ENCODE assay signal across 23 cellular contexts in the genomic region with DNA sequence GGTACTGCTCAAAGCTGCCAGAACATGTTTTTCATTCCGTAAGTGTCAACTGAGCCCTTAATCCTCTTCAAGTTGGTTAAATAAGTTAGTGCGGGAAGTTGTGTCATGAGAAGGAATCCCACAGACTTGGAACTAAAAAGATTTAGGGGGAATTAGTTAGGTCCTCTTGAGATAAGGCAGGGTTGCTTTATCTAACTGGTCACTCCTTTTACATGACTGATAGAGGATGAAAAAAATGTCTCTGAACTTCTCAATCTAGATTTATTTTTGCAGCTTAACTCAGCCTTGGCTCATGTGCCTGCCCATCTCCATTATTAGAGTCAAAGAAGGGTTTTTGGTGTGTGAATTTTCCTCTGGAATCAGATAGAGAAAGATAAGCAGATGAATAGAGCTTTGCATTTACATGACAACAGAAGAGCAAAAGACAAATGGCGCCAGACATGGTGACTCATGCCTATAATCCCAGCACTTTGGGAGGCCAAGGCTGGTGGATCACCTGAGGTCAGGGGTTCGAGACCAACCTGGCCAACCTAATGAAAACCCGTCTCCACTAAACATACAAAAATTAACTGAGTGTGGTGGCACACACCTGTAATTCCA.
DNase-seq lines count a peak whose midpoint lies in the region; ATAC-seq and TF ChIP-seq lines count a peak whose summit lies in the region.
"Had no signal": no experiment of that assay in that cellular context is flagged by ENCODE, and none has a peak within 500 bp of the region (broad histone marks: within the 10 kb centered on the region; RNA-seq: fewer than 3 reads in every experiment).

No MANE protein-coding gene starts in this region.

- DNase-seq in NCI-H226, result peak; percentile 4
- no peak for DNase-seq in mucosa of descending colon
- DNase-seq in hepatic stellate cell (ENCODE audit: low spot score), result no peak
- DNase-seq: C1 segment of cervical spinal cord; Caco-2; CD8-positive, alpha-beta T cell; GDM1; Kasumi-1; MG63; NCI-H1105 treated with DMSO at 0.1 percent for 48 hours; NCI-H146; NCI-H1930; NCI-H2107; NCI-H446; NCI-H524 treated with DMSO at 0.1 percent for 48 hours; SHP77 treated with DMSO at 0.1 percent for 48 hours had no signal

- no peak overlapping the region for H3K4me3 ChIP-seq in ectodermal cell (ENCODE audit: insufficient read depth, low read depth, low read length)
- no peak overlapping the region for H3K4me3 ChIP-seq in mesodermal cell (ENCODE audit: extremely low read depth, insufficient read depth, low read length, poor library complexity, severe bottlenecking)
- no peak overlapping the region for H3K4me3 ChIP-seq in mucosa of descending colon
- H3K4me3 ChIP-seq: A549, MG63 had no signal

- TF ChIP-seq CTCF in mucosa of descending colon (IDR thresholded peaks at IDR 0.05), result no peak

- intact Hi-C loops in mucosa of descending colon (cut with DNase I, micrococcal nuclease), result no loop called here

- H3K36me3 ChIP-seq in ectodermal cell (ENCODE audit: control insufficient read depth, insufficient read depth, low read length) (no peaks in the 10 kb centered on the region), mesodermal cell (ENCODE audit: control insufficient read depth, insufficient read depth, low read length) (no peaks in the 10 kb centered on the region), mucosa of descending colon (ENCODE audit: low read depth) (no peaks in the 10 kb centered on the region)
- H3K36me3 ChIP-seq: MG63 had no signal

- no peak for ATAC-seq in mucosa of descending colon
- ATAC-seq in GM21723 (IDR thresholded peaks at IDR 0.05; ENCODE audit: unreplicated experiment), result no peak
- no peak for ATAC-seq in HG03520 (IDR thresholded peaks at IDR 0.05; ENCODE audit: unreplicated experiment)
- ATAC-seq: A549; CD8-positive, alpha-beta T cell; Panc1 had no signal

- no peaks in the 10 kb centered on the region for H3K4me1 ChIP-seq in ectodermal cell (ENCODE audit: control insufficient read depth, insufficient read depth, low read length)
- peaks cover 5% of the 10 kb centered on the region for H3K4me1 ChIP-seq in mesodermal cell (ENCODE audit: control insufficient read depth, insufficient read depth, low read length, poor library complexity, severe bottlenecking)
- no peaks in the 10 kb centered on the region for H3K4me1 ChIP-seq in mucosa of descending colon (ENCODE audit: low read depth)
- H3K4me1 ChIP-seq: A549, Caco-2 had no signal

- WGBS in ectodermal cell, 2 experiments, result 75 to 83% methylated on average over 5 of the region's 5 CpGs
- WGBS in mesodermal cell (ENCODE audit: insufficient coverage in 2 of 2), 2 experiments, result 80 to 100% methylated on average over 1 to 2 of the region's 5 CpGs

- no peaks in the 10 kb centered on the region for H3K9me3 ChIP-seq in ectodermal cell (ENCODE audit: control insufficient read depth, low read length)
- no peaks in the 10 kb centered on the region for H3K9me3 ChIP-seq in mesodermal cell (ENCODE audit: control insufficient read depth, low read length)
- no peaks in the 10 kb centered on the region for H3K9me3 ChIP-seq in mucosa of descending colon
- H3K9me3 ChIP-seq: A549, Caco-2, MG63 had no signal

- no peaks in the 10 kb centered on the region for H3K27me3 ChIP-seq in ectodermal cell (ENCODE audit: control insufficient read depth, insufficient read depth, low read length, poor library complexity, severe bottlenecking)
- H3K27me3 ChIP-seq: MG63 had no signal

- H3K27ac ChIP-seq in ectodermal cell (ENCODE audit: insufficient read depth, low read depth, low read length, poor library complexity, severe bottlenecking) (peak overlapping the region; percentile 16), mesodermal cell (ENCODE audit: low read depth, low read length, severe bottlenecking) (peak overlapping the region; percentile 79)
- H3K27ac ChIP-seq: A549, HL-60 had no signal
